In genomic region chr15:68597581-68597980, GRCh38 we compare ENCODE assay signal across 16 cellular contexts. TPM values are rescaled to one million over a fixed set of nuclear protein-coding genes. Genes with fewer than 3 reads are reported as not detected.
DNase-seq lines count a peak whose midpoint lies in the region; ATAC-seq, FAIRE-seq and TF ChIP-seq lines count a peak whose summit lies in the region.
"Had no signal": no experiment of that assay in that cellular context is flagged by ENCODE, and none has a peak within 500 bp of the region (broad histone marks: within the 10 kb centered on the region; RNA-seq: fewer than 3 reads in every experiment).

No MANE protein-coding gene starts in this region.

- 0 out of 2 replicates have a peak overlapping the region, but pooled peaks have one; percentile 75 for H2BK12ac ChIP-seq in H1 (ENCODE audit: low read depth, low read length)

- H2BK20ac ChIP-seq in H1 (ENCODE audit: low read length): no peak overlapping the region

- CTCF ChIA-PET in H1 (lab: Charles Lee; ENCODE audit: partially characterized antibody): interaction anchor here (1.3 to 1.5 kb wide), 2 partner anchors 16 kb away, joined by 3 to 4 read pairs; no protein-coding TSS in a partner anchor

- peak overlapping the region; percentile 50 for H3K4ac ChIP-seq in H1 (replicated peaks; ENCODE audit: insufficient read length, low read depth, low read length)

- ATAC-seq in natural killer cell (no peak), GM19324 (IDR thresholded peaks at IDR 0.05; ENCODE audit: low FRiP score, unreplicated experiment) (no peak), HG03571 (IDR thresholded peaks at IDR 0.05; ENCODE audit: unreplicated experiment) (no peak)

- DNase-seq in adipocyte (ENCODE audit: low read depth): no peak
- no peak for DNase-seq in H1 (ENCODE audit: low read depth in 1 of 2, low spot score in 2 of 2)
- DNase-seq in osteoblast (ENCODE audit: insufficient read length, low spot score, missing footprints): peak; percentile 71
- DNase-seq in substantia nigra (lab: John Stamatoyannopoulos, UW): peak in 1 of 49 donors; percentile 24
- no peak for DNase-seq in natural killer cell
- no peak for DNase-seq in activated naive CD8-positive, alpha-beta T cell treated with anti-CD3 and anti-CD28 coated beads for 36 hours
- DNase-seq: BE2C, NCI-H146, NCI-H2081 treated with DMSO at 0.1 percent for 48 hours, NCI-H524 treated with DMSO at 0.1 percent for 48 hours, OCI-M1 had no signal

- H4K5ac ChIP-seq in H1 (ENCODE audit: insufficient read length, low read depth, low read length): no peak overlapping the region

- no peaks in the 10 kb centered on the region for H3K36me3 Mint-ChIP-seq in natural killer cell
- H3K36me3 Mint-ChIP-seq in activated naive CD8-positive, alpha-beta T cell treated with anti-CD3 and anti-CD28 coated beads for 36 hours: no peaks in the 10 kb centered on the region
- H3K36me3 Mint-ChIP-seq: CD8-positive, alpha-beta memory T cell had no signal

- no peaks in the 10 kb centered on the region for H4K20me1 ChIP-seq in H1 (replicated peaks in 1 of 2; ENCODE audit: control insufficient read depth in 1 of 2, insufficient read depth in 2 of 2, low read length in 2 of 2)
- no peaks in the 10 kb centered on the region for H4K20me1 ChIP-seq in osteoblast (ENCODE audit: insufficient read depth, low read length)

- H3K56ac ChIP-seq in H1 (replicated peaks; ENCODE audit: insufficient read length, low read depth, low read length): no peak overlapping the region

- H3K9me3 ChIP-seq in adipocyte (ENCODE audit: control insufficient read depth, low read length): no peaks in the 10 kb centered on the region
- no peaks in the 10 kb centered on the region for H3K9me3 ChIP-seq in H1 (ENCODE audit: insufficient read depth in 2 of 2, low read depth in 1 of 2, low read length in 1 of 2)
- no peaks in the 10 kb centered on the region for H3K9me3 ChIP-seq in osteoblast (ENCODE audit: low read depth, low read length)
- H3K9me3 ChIP-seq: BE2C, HAP-1 had no signal

- H3K27ac Mint-ChIP-seq in natural killer cell: no peak overlapping the region
- no peak overlapping the region for H3K27ac Mint-ChIP-seq in activated naive CD8-positive, alpha-beta T cell treated with anti-CD3 and anti-CD28 coated beads for 36 hours
- H3K27ac Mint-ChIP-seq: CD8-positive, alpha-beta memory T cell had no signal

- TF ChIP-seq CTCF in H1 (IDR thresholded peaks at IDR 0.05; ENCODE audit: control extremely low read depth in 1 of 3, insufficient read depth in 1 of 3, low read depth in 1 of 3, low read length in 3 of 3) (no peak), osteoblast (IDR thresholded peaks at IDR 0.05; ENCODE audit: extremely low read depth, low read depth, low read length) (no peak), natural killer cell (IDR thresholded peaks at IDR 0.05) (no peak)

- H3K23ac ChIP-seq in H1 (ENCODE audit: insufficient read length): no peak overlapping the region

- FAIRE-seq in H1 (lab: Jason Lieb, UNC): no peak

- TF ChIP-seq EP300 in H1 (IDR thresholded peaks at IDR 0.05; ENCODE audit: borderline replicate concordance in 1 of 2, low read depth in 2 of 2, low read length in 2 of 2): no peak

- H4K91ac ChIP-seq in H1 (replicated peaks; ENCODE audit: insufficient read length, low read length): no peak overlapping the region

- H2AFZ ChIP-seq in H1 (ENCODE audit: low read length) (no peak overlapping the region), osteoblast (ENCODE audit: low read length) (no peak overlapping the region)

- H3K4me1 ChIP-seq in adipocyte (ENCODE audit: control insufficient read depth, insufficient read depth, low read length) (peaks cover 78% of the 10 kb centered on the region), H1 (replicated peaks in 1 of 4; ENCODE audit: control insufficient read depth in 3 of 4, insufficient read depth in 4 of 4, low read length in 3 of 4) (peaks cover 5 to 43% (median 24%) of the 10 kb centered on the region in 4 experiments), osteoblast (ENCODE audit: insufficient read depth, low read length) (peaks cover 32% of the 10 kb centered on the region)

- no peaks in the 10 kb centered on the region for H3K27me3 ChIP-seq in adipocyte (replicated peaks; ENCODE audit: control insufficient read depth, insufficient read depth, low read length)
- H3K27me3 ChIP-seq in H1 (replicated peaks in 1 of 4; ENCODE audit: control insufficient read depth in 3 of 4, extremely low read depth in 1 of 4, insufficient read depth in 3 of 4, low read length in 3 of 4): no peaks in the 10 kb centered on the region; a peak in 1 of 7 replicates
- H3K27me3 ChIP-seq in osteoblast (ENCODE audit: insufficient read depth, low read length): no peaks in the 10 kb centered on the region
- H3K27me3 ChIP-seq: BE2C had no signal

- 97% methylated on average over 4 of the region's 5 CpGs; no CpG with 5 or more reads in 1 of the 2 experiments for WGBS in H1 (ENCODE audit: extremely low coverage in 1 of 2, insufficient coverage in 1 of 2, insufficient read length in 1 of 2, insufficient replicate concordance in 2 of 2, low coverage in 1 of 2, low lambda C conversion rate in 2 of 2, missing lambda C conversion rate in 1 of 2), 2 experiments

- H3K18ac ChIP-seq in H1 (ENCODE audit: extremely low read depth, low read length): peak overlapping the region; percentile 65; the same call in 1 of the 2 replicates

- no peak overlapping the region for H4K8ac ChIP-seq in H1 (ENCODE audit: extremely low read depth, insufficient read depth, low read length)

- no peak overlapping the region for H2BK120ac ChIP-seq in H1 (replicated peaks; ENCODE audit: low read depth, low read length)

- H3K36me3 ChIP-seq in adipocyte (ENCODE audit: control insufficient read depth, insufficient read depth, low read length, severe bottlenecking): no peaks in the 10 kb centered on the region
- H3K36me3 ChIP-seq in H1 (ENCODE audit: control insufficient read depth in 2 of 4, insufficient read depth in 4 of 4, low read length in 3 of 4): no peaks in the 10 kb centered on the region
- no peaks in the 10 kb centered on the region for H3K36me3 ChIP-seq in osteoblast (ENCODE audit: insufficient read depth, low read length)
- H3K36me3 ChIP-seq: BE2C, HAP-1 had no signal

- H3K9ac ChIP-seq in adipocyte (ENCODE audit: low read length): peak overlapping the region; percentile 79
- no peak overlapping the region for H3K9ac ChIP-seq in H1 (replicated peaks in 1 of 4; ENCODE audit: extremely low read depth in 1 of 4, low read depth in 3 of 4, low read length in 3 of 4)

- no peak overlapping the region for H2BK15ac ChIP-seq in H1 (ENCODE audit: low read length)

- no peak overlapping the region for H3K14ac ChIP-seq in H1 (ENCODE audit: insufficient read length)

- H3K9me3 Mint-ChIP-seq in natural killer cell: no peaks in the 10 kb centered on the region
- no peaks in the 10 kb centered on the region for H3K9me3 Mint-ChIP-seq in activated naive CD8-positive, alpha-beta T cell treated with anti-CD3 and anti-CD28 coated beads for 36 hours
- H3K9me3 Mint-ChIP-seq: CD8-positive, alpha-beta memory T cell had no signal

- no peaks in the 10 kb centered on the region for H3K23me2 ChIP-seq in H1 (ENCODE audit: low read depth, low read length)

- no peak overlapping the region for H3K27ac ChIP-seq in H1 (ENCODE audit: low read depth, low read length)
- H3K27ac ChIP-seq in osteoblast (ENCODE audit: low read depth, low read length): peak overlapping the region; percentile 84
- H3K27ac ChIP-seq in substantia nigra (ENCODE audit: low read depth, low read length, poor library complexity, severe bottlenecking): peak overlapping the region; percentile 75
- H3K27ac ChIP-seq: RWPE1 had no signal

- H3K27me3 Mint-ChIP-seq in natural killer cell (ENCODE audit: low read depth in 2 of 2): peaks cover 0 to 12% of the 10 kb centered on the region in 2 donors
- H3K27me3 Mint-ChIP-seq in activated naive CD8-positive, alpha-beta T cell treated with anti-CD3 and anti-CD28 coated beads for 36 hours: no peaks in the 10 kb centered on the region

- no peak overlapping the region for H2BK5ac ChIP-seq in H1 (ENCODE audit: low read depth, low read length)

- no peak overlapping the region for H2AK5ac ChIP-seq in H1 (ENCODE audit: low read depth, low read length)

- H3K79me2 ChIP-seq in H1 (ENCODE audit: control insufficient read depth in 1 of 2, insufficient read depth in 2 of 2, low read length in 2 of 2) (no peaks in the 10 kb centered on the region), osteoblast (ENCODE audit: insufficient read depth, low read length) (peaks cover 68% of the 10 kb centered on the region)

- POLR2A ChIA-PET in H1 (lab: Charles Lee; ENCODE audit: partially characterized antibody): interaction anchor here (1.3 kb wide), 1 partner anchor 15 kb away, joined by 3 read pairs; no protein-coding TSS in a partner anchor

- intact Hi-C loops in natural killer cell (cut with micrococcal nuclease): no loop called here

- no peak overlapping the region for H3K4me3 Mint-ChIP-seq in natural killer cell
- H3K4me3 Mint-ChIP-seq in activated naive CD8-positive, alpha-beta T cell treated with anti-CD3 and anti-CD28 coated beads for 36 hours: no peak overlapping the region
- H3K4me3 Mint-ChIP-seq: CD8-positive, alpha-beta memory T cell had no signal

- TF ChIP-seq RAD21 in H1 (IDR thresholded peaks at IDR 0.05 in 1 of 2, conservative IDR thresholded peaks at IDR 0.05 in 1 of 2; ENCODE audit: low read depth in 2 of 2, low read length in 2 of 2): no peak

- H3K4me1 Mint-ChIP-seq in natural killer cell: no peaks in the 10 kb centered on the region
- H3K4me1 Mint-ChIP-seq in activated naive CD8-positive, alpha-beta T cell treated with anti-CD3 and anti-CD28 coated beads for 36 hours: no peaks in the 10 kb centered on the region
- H3K4me1 Mint-ChIP-seq: CD8-positive, alpha-beta memory T cell had no signal

- H3K4me2 ChIP-seq in H1 (ENCODE audit: insufficient read depth in 1 of 2, low read depth in 2 of 2, low read length in 2 of 2) (no peak overlapping the region), osteoblast (ENCODE audit: insufficient read depth, low read length) (no peak overlapping the region)

- H3K79me1 ChIP-seq in H1 (ENCODE audit: low read depth, low read length): no peaks in the 10 kb centered on the region

- H3K4me3 ChIP-seq in adipocyte (ENCODE audit: low read length): no peak overlapping the region
- H3K4me3 ChIP-seq in H1 (ENCODE audit: extremely low read depth in 1 of 4, insufficient read depth in 2 of 4, low read depth in 3 of 4, low read length in 4 of 4): no peak overlapping the region
- H3K4me3 ChIP-seq in osteoblast (ENCODE audit: insufficient read depth, low read length): no peak overlapping the region
- H3K4me3 ChIP-seq: HAP-1 had no signal

- TF ChIP-seq POLR2A in H1 (IDR thresholded peaks at IDR 0.05; ENCODE audit: control extremely low read depth in 1 of 2, low read depth in 2 of 2, low read length in 2 of 2): no peak

RNA-seq across cellular contexts. Expression of gene CORO2B, which starts 18.8 kb away (rescaled TPM):
- 3.4 and 4.7 TPM in 2 replicates for total RNA-seq in H1 (2021; fragmentation: NEBNext Ultra II Directional; extraction: Animal tissue kit (Norgen Biotek cat#: 25700))
- 6.1 and 6.7 TPM in 2 replicates for polyA plus RNA-seq in H1 (2011; rRNA removed)
- polyA plus RNA-seq in H1 (2011; cell fraction: cytosol; rRNA removed): 3.5 TPM
- polyA plus RNA-seq in H1 (2011; cell fraction: nucleus; rRNA removed): 5.4 TPM
- 3.8 to 5.5 TPM (median 4.8 TPM) in 4 replicates for polyA plus RNA-seq in H1 (2012, experiment 1 of 2)
- 3.7 TPM for polyA plus RNA-seq in H1 (2012, experiment 2 of 2)
- polyA plus RNA-seq in H1 (2013, experiment 1 of 2): 2.4 TPM
- polyA plus RNA-seq in H1 (2013, experiment 2 of 2): 2.2 TPM
- polyA minus RNA-seq in H1 (2011; rRNA and poly(A)+ RNA removed): 4.0 TPM in 2 replicates
- polyA minus RNA-seq in H1 (2011; cell fraction: cytosol; rRNA and poly(A)+ RNA removed): 2.9 TPM
- polyA minus RNA-seq in H1 (2011; cell fraction: nucleus; rRNA and poly(A)+ RNA removed): 2.2 TPM
- total RNA-seq in osteoblast (10.5 and 14.1 TPM in 2 replicates), natural killer cell (under 1 TPM in 1 of 3 donors, not detected in 2; 0.13 TPM)
- total RNA-seq in activated naive CD8-positive, alpha-beta T cell treated with anti-CD3 and anti-CD28 coated beads for 36 hours: not detected
- total RNA-seq: CD8-positive, alpha-beta memory T cell had no signal
- polyA plus RNA-seq: CD8-positive, alpha-beta memory T cell had no signal
